1 cellular context compared by ENCODE assay signal in genomic region chr16:85688586-85689284, GRCh38.
TF ChIP-seq lines count a peak whose summit lies in the region.

Gene GINS2, minus strand, starts transcription at chr16:85688954. Its CDS starts 56 bp downstream, at chr16:85688898.

TF ChIP-seq in K562, 482 proteins besides CTCF, POLR2A, EP300 and RAD21 (continued from another document):
- TF ChIP-seq CHD7 (IDR thresholded peaks at IDR 0.05; ENCODE audit: low read depth, low read length) (no peak), ATF1 (CRISPR knock-in tag; IDR thresholded peaks at IDR 0.05) (no peak), ATF1 (tag; IDR thresholded peaks at IDR 0.05) (peak; percentile 56), SMARCA5 (IDR thresholded peaks at IDR 0.05) (no peak), XRCC3 (IDR thresholded peaks at IDR 0.05) (no peak), DEAF1 (CRISPR knock-in tag; IDR thresholded peaks at IDR 0.05) (no peak), CHAMP1 (IDR thresholded peaks at IDR 0.05) (no peak), RBM14 (IDR thresholded peaks at IDR 0.05; ENCODE audit: borderline replicate concordance, insufficient read depth, low read depth, low read length) (no peak), ZMIZ1 (IDR thresholded peaks at IDR 0.05; ENCODE audit: low read depth in 2 of 2, low read length in 2 of 2) (no peak), CEBPB (tag; IDR thresholded peaks at IDR 0.05) (no peak), MXI1 (IDR thresholded peaks at IDR 0.05; ENCODE audit: low read depth, low read length) (no peak), ZNF134 (CRISPR knock-in tag; conservative IDR thresholded peaks at IDR 0.05) (no peak), ZNF175 (CRISPR knock-in tag; IDR thresholded peaks at IDR 0.05; ENCODE audit: low read depth) (no peak), ZNF79 (CRISPR knock-in tag; IDR thresholded peaks at IDR 0.05; ENCODE audit: low read depth) (no peak), E2F8 (IDR thresholded peaks at IDR 0.05; ENCODE audit: low read depth, partially characterized antibody) (peak; percentile 100), CREM (IDR thresholded peaks at IDR 0.05; ENCODE audit: low read depth) (peak; percentile 31; the same call in 1 of the 2 replicates), ZNF655 (CRISPR knock-in tag; IDR thresholded peaks at IDR 0.05) (no peak), BCLAF1 (IDR thresholded peaks at IDR 0.05; ENCODE audit: borderline replicate concordance in 1 of 2, control insufficient read depth in 1 of 2, low read depth in 2 of 2, low read length in 1 of 2) (no peak), MCM3 (IDR thresholded peaks at IDR 0.05) (no peak), KLF16 (IDR thresholded peaks at IDR 0.05) (no peak), NCOA6 (IDR thresholded peaks at IDR 0.05) (no peak)
